In the genomic region with DNA sequence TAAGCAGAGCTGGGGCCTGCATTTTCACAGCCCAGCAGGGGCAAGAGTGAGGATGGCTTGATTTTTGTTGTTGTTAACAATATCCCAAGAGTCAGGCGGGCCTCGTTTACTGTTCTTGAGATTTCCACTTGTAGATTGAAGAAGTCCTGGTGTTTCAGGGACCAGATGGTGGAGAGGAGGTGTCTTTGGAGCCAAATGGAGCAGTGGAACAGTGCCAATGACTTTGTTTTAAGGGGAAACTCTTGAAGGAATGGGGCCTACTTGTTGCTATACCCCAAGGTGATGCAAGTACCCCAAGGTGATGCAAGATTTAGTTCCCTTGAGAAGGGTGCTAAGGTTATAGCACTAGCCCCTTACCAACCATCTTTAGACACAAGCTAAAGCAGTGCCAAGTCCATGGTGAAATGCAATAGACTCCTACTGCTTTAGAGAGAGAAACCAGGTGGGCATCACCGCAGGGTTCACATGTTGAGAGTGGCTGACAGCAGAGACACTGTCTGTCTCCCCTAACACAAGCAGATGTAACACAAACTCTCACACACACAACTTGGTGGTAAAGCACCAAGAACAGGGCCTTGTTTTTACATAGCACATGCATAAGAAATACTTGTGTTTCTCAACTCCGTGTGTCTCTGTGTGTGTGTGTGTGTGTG, we compare ENCODE assay signal across 1 cellular context.
TF ChIP-seq lines count a peak whose summit lies in the region.

No MANE protein-coding gene starts in this region.

TF ChIP-seq in GM12878, 131 proteins besides CTCF, POLR2A, EP300 and RAD21:
- TF ChIP-seq TCF7 (IDR thresholded peaks at IDR 0.05; ENCODE audit: borderline replicate concordance) (no peak), TBL1XR1 (IDR thresholded peaks at IDR 0.05; ENCODE audit: low read depth, low read length) (no peak), WRNIP1 (IDR thresholded peaks at IDR 0.05; ENCODE audit: borderline replicate concordance, low read depth, low read length) (no peak), POLR2AphosphoS2 (IDR thresholded peaks at IDR 0.05; ENCODE audit: low read depth, low read length) (no peak), NFYA (IDR thresholded peaks at IDR 0.05; ENCODE audit: borderline replicate concordance, low read depth, low read length) (no peak), POLR2AphosphoS5 (IDR thresholded peaks at IDR 0.05; ENCODE audit: low read length) (0 out of 2 replicates have a peak, but pooled peaks have one; percentile 15)
TF ChIP-seq in GM12878: peak in this region for 1.
